ENCODE assay signal across 14 cellular contexts in genomic region chr16:24738895-24739294, GRCh38.
"Had no signal": no experiment of that assay in that cellular context is flagged by ENCODE, and none has a peak within 500 bp of the region (broad histone marks: within the 10 kb centered on the region; RNA-seq: fewer than 3 reads in every experiment).

No MANE protein-coding gene starts in this region.

- H3K27ac Mint-ChIP-seq: activated CD8-positive, alpha-beta memory T cell treated with anti-CD3 and anti-CD28 coated beads, Interleukin-2, amount 10 ng/mL, durations not matched to agents 7 days and 5 days had no signal

- ATAC-seq: activated CD8-positive, alpha-beta memory T cell treated with anti-CD3 and anti-CD28 coated beads, Interleukin-2, amount 10 ng/mL, durations not matched to agents 7 days and 5 days; activated T-cell treated with anti-CD3 and anti-CD28 coated beads, Interleukin-2, amount 50 U/mL, for 72 hours; left lung had no signal

- H3K4me3 Mint-ChIP-seq: activated CD8-positive, alpha-beta memory T cell treated with anti-CD3 and anti-CD28 coated beads, Interleukin-2, amount 10 ng/mL, durations not matched to agents 7 days and 5 days had no signal

- H3K4me3 ChIP-seq: colonic mucosa, left lung, right atrium auricular region, tibial nerve had no signal

- H3K27me3 ChIP-seq: colonic mucosa, left lung, right atrium auricular region, tibial nerve had no signal

- H3K4me1 ChIP-seq: colonic mucosa had no signal

- DNase-seq: activated CD4-positive, alpha-beta T cell treated with anti-CD3 and anti-CD28 coated beads, Interleukin-2, amount 50 U/mL, for 4 hours; activated CD4-positive, CD25-positive, alpha-beta regulatory T cell treated with anti-CD3 and anti-CD28 coated beads, Interleukin-2, amount 50 U/mL, for 72 hours; activated CD8-positive, alpha-beta memory T cell treated with anti-CD3 and anti-CD28 coated beads, Interleukin-2, amount 10 ng/mL, durations not matched to agents 7 days and 5 days; activated T-cell treated with anti-CD3 and anti-CD28 coated beads, Interleukin-2, amount 50 U/mL, for 72 hours; caudate nucleus; colonic mucosa; foreskin melanocyte; mesendoderm; posterior cingulate gyrus; small intestine; T-helper 2 cell had no signal

- H3K27ac ChIP-seq: colonic mucosa, left lung had no signal

- H3K27me3 Mint-ChIP-seq: activated CD8-positive, alpha-beta memory T cell treated with anti-CD3 and anti-CD28 coated beads, Interleukin-2, amount 10 ng/mL, durations not matched to agents 7 days and 5 days had no signal

- H3K9me3 ChIP-seq: colonic mucosa, left lung, right atrium auricular region, tibial nerve had no signal

- H3K36me3 ChIP-seq: colonic mucosa had no signal

- H3K9me3 Mint-ChIP-seq: activated T-cell treated with anti-CD3 and anti-CD28 coated beads, Interleukin-2, amount 50 U/mL, for 72 hours had no signal
